Comparison of ENCODE assay signal across 24 cellular contexts in the genomic region with DNA sequence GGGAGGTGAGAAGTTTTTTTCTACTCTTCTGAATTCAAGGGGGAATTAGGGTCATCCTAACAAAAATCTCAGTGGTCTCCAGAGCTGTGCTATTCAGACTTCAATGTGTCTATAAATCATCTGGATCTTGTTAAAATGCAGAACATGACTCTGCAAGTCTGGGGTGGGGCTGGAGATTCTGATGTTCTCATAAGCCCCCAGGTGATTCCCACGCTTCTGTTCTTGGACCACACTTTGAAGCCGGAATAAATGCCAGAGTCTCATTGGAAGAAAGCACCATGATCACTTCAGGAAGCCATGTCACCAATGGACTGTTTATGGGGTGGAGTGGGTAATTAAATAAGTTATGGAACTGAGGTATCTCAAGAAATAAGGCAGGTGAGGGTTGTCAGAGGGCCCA. TPM values are rescaled to one million over a fixed set of nuclear protein-coding genes. Genes with fewer than 3 reads are reported as not detected.
"Had no signal": no experiment of that assay in that cellular context is flagged by ENCODE, and none has a peak within 500 bp of the region (broad histone marks: within the 10 kb centered on the region; RNA-seq: fewer than 3 reads in every experiment).

No MANE protein-coding gene starts in this region.

- H3K4me3 Mint-ChIP-seq: IgD-negative memory B cell had no signal

- H3K4me3 ChIP-seq: K562 had no signal

- H3K9ac ChIP-seq: KMS-11, SK-N-SH had no signal

- H3K27ac ChIP-seq: HL-60, KMS-11, RWPE1 had no signal

- FAIRE-seq: HTR-8/SVneo, K562 had no signal

- H3K4me1 Mint-ChIP-seq: IgD-negative memory B cell had no signal

- H3K27ac Mint-ChIP-seq: IgD-negative memory B cell had no signal

- H3K9me3 ChIP-seq: SK-N-SH had no signal

- H3K36me3 Mint-ChIP-seq: IgD-negative memory B cell had no signal

- DNase-seq: Kasumi-1, MV-4-11, NCI-H1048, NCI-H1105, NCI-H1417, NCI-H1436 treated with DMSO at 0.1 percent for 48 hours, NCI-H1694, NCI-H187 treated with DMSO at 0.1 percent for 48 hours, NCI-H2029 treated with DMSO at 0.1 percent for 48 hours, NCI-H2171 treated with DMSO at 0.1 percent for 48 hours, NCI-H524, NCI-H526 treated with DMSO at 0.1 percent for 48 hours, NCI-H748 treated with DMSO at 0.1 percent for 48 hours, PC-3, SHP77, SK-N-SH had no signal

- H3K4me2 ChIP-seq: KMS-11, SK-N-SH had no signal

RNA-seq across cellular contexts. Expression of gene SLC16A14, which starts 22.3 kb away (rescaled TPM):
- total RNA-seq: K562, OCI-LY7, SK-MEL-5 had no signal
- polyA plus RNA-seq: K562 had no signal
